ENCODE assay signal across 8 cellular contexts in genomic region chr3:36944641-36945270, GRCh38. TPM values are rescaled to one million over a fixed set of nuclear protein-coding genes. Genes with fewer than 3 reads are reported as not detected.
DNase-seq lines count a peak whose midpoint lies in the region; ATAC-seq and TF ChIP-seq lines count a peak whose summit lies in the region.

Gene TRANK1 (minus strand): TSS chr3:36945054. CDS start chr3:36944809, 245 bp downstream.

- peak within 1 kb of the TSS; percentile 81 for H3K4me3 Mint-ChIP-seq in endothelial cell (ENCODE audit: unreplicated experiment)

- H3K9me3 ChIP-seq in mucosa of descending colon = peaks cover 7% of the 10 kb centered on the region

- H3K4me1 ChIP-seq in mucosa of descending colon (ENCODE audit: low read depth) = peaks cover 22% of the 10 kb centered on the region

- no peaks in the 10 kb centered on the region for H3K36me3 ChIP-seq in mucosa of descending colon (ENCODE audit: low read depth)

- no peak for TF ChIP-seq CTCF in NB4 (IDR thresholded peaks at IDR 0.05; ENCODE audit: low read depth, low read length)
- TF ChIP-seq CTCF in endothelial cell (IDR thresholded peaks at IDR 0.05; ENCODE audit: unreplicated experiment) = no peak
- TF ChIP-seq CTCF in mucosa of descending colon (IDR thresholded peaks at IDR 0.05) = no peak

- H3K4me3 ChIP-seq in NB4 (ENCODE audit: low read depth, low read length) (peak within 1 kb of the TSS; percentile 28), mucosa of descending colon (peak within 1 kb of the TSS; percentile 47)

- H3K36me3 Mint-ChIP-seq in endothelial cell (ENCODE audit: low read depth, unreplicated experiment) = peaks cover 14% of the 10 kb centered on the region

- peaks cover 2% of the 10 kb centered on the region for H3K4me1 Mint-ChIP-seq in endothelial cell (ENCODE audit: unreplicated experiment)

- no peak within 1 kb of the TSS for H3K27ac Mint-ChIP-seq in endothelial cell (ENCODE audit: unreplicated experiment)

- peaks cover 17% of the 10 kb centered on the region for H3K27me3 Mint-ChIP-seq in endothelial cell (ENCODE audit: unreplicated experiment)

- TF ChIP-seq POLR2A in NB4 (IDR thresholded peaks at IDR 0.05; ENCODE audit: extremely low read depth, insufficient read length) = no peak

- DNase-seq in EL (peak; percentile 40), NB4 (ENCODE audit: low read depth) (peak; percentile 26), endothelial cell (ENCODE audit: low spot score) (peak; percentile 11), mucosa of descending colon (peak; percentile 71 to 86 (median 75)), RKO (ENCODE audit: low spot score) (no peak)
- DNase-seq in activated CD8-positive, alpha-beta memory T cell treated with anti-CD3 and anti-CD28 coated beads for 4 hours (ENCODE audit: low read depth in 2 of 2) = peak; percentile 77 to 78
- DNase-seq in stimulated activated CD8-positive, alpha-beta memory T cell treated with anti-CD3 and anti-CD28 coated beads, Interleukin-4, amount 100 ng/mL, for 1 hour (ENCODE audit: low read depth in 2 of 2, low spot score in 1 of 2) = peak; percentile 49 to 66

- no peaks in the 10 kb centered on the region for H3K9me3 Mint-ChIP-seq in endothelial cell (ENCODE audit: unreplicated experiment)

- peak; percentile 62 for ATAC-seq in GM21825 (IDR thresholded peaks at IDR 0.05; ENCODE audit: unreplicated experiment)
- peak; percentile 69 for ATAC-seq in mucosa of descending colon

- intact Hi-C loops in mucosa of descending colon (cut with DNase I, micrococcal nuclease) = no loop called here

RNA-seq across cellular contexts. Expression of gene TRANK1, which starts in this region (rescaled TPM):
- total RNA-seq in endothelial cell (ENCODE audit: unreplicated experiment) (2.8 TPM), mucosa of descending colon (100 to 1,000 TPM in 1 of 3 donors, 10 to 100 TPM in 2; 78.6 to 163 (median 97.3) TPM)

Comparison
In these comparisons a context has a peak if more than half of its experiments do, and no peak if none do; other contexts are left out.
1. RNA of gene TRANK1 (total RNA-seq): 78.6 to 163 TPM in mucosa of descending colon; 2.8 TPM in endothelial cell (single experiment); every median in the first group is over 10 times any median in the second.